Comparison of ENCODE assay signal across 8 cellular contexts in the genomic region with DNA sequence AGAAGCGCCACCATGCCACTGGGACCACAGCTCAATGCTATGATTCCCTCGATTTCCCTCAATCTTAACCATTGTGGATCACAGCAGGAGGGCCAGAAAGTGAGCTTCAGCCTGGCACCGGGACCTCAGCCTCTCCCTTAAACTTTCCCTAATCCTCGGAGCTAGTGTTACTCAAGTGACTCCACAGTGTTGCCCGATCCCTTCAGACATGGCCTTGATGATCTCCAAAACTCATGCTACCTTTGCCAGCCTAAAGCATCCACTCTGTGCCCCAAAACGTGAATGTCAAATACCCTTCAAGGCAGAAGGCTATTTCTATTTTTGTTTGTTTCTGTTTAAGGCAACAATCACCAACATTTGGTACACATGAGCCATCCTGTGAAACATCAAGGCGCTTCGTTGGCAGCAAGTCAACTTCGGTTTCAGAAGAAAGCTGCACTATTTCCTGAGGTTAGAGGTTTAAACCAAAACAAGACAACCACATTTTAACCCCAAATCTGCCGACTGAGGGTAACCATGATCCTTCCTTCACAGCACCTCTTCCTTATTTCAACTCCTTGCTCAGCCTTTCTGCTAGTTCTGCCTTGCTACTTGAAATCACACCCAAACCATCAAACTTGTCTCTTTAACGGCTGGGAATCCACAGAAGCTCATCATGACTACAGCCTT.
DNase-seq lines count a peak whose midpoint lies in the region; ATAC-seq and TF ChIP-seq lines count a peak whose summit lies in the region.

No MANE protein-coding gene starts in this region.

- no peaks in the 10 kb centered on the region for H3K27me3 ChIP-seq in smooth muscle cell (ENCODE audit: low read depth)
- H3K27me3 ChIP-seq in trophoblast cell (ENCODE audit: insufficient read depth, low read length) = no peaks in the 10 kb centered on the region

- H3K9me3 ChIP-seq in smooth muscle cell (replicated peaks; ENCODE audit: low read depth) = no peaks in the 10 kb centered on the region
- no peaks in the 10 kb centered on the region for H3K9me3 ChIP-seq in trophoblast cell (ENCODE audit: insufficient read depth, low read depth, low read length)

- H3K4me1 ChIP-seq in smooth muscle cell (ENCODE audit: low read depth) = no peaks in the 10 kb centered on the region
- no peaks in the 10 kb centered on the region for H3K4me1 ChIP-seq in trophoblast cell (ENCODE audit: control insufficient read depth in 1 of 2, insufficient read depth in 2 of 2, low read length in 2 of 2)

- H2AFZ ChIP-seq in smooth muscle cell (ENCODE audit: low read depth) (no peak overlapping the region), trophoblast cell (ENCODE audit: insufficient read depth, low read length, poor library complexity) (no peak overlapping the region)

- no peak overlapping the region for H3K18ac ChIP-seq in trophoblast cell (ENCODE audit: low read length)

- H3K4ac ChIP-seq in trophoblast cell (ENCODE audit: low read depth, low read length) = no peak overlapping the region

- no peak overlapping the region for H4K8ac ChIP-seq in trophoblast cell (ENCODE audit: low read depth, low read length)

- no peaks in the 10 kb centered on the region for H4K20me1 ChIP-seq in smooth muscle cell (ENCODE audit: low read depth)

- no peak overlapping the region for H3K14ac ChIP-seq in trophoblast cell (ENCODE audit: low read length)

- CTCF ChIA-PET in activated CD8-positive, alpha-beta T cell treated with anti-CD3 and anti-CD28 coated beads, Interleukin-2, amount 10 ng/mL, durations not matched to agents 7 days and 5 days (lab: Charles Lee) = interaction anchor here (0.9 to 5.1 kb wide), 16 partner anchors 8 to 448 kb away, joined by 3 to 42 read pairs (median 5); no protein-coding TSS in a partner anchor

- ATAC-seq in GM19372 (IDR thresholded peaks at IDR 0.05; ENCODE audit: low read depth, unreplicated experiment) = peak; percentile 73
- peak; percentile 64 for ATAC-seq in HG03280 (IDR thresholded peaks at IDR 0.05; ENCODE audit: unreplicated experiment)
- peak; percentile 83 for ATAC-seq in activated CD8-positive, alpha-beta T cell treated with anti-CD3 and anti-CD28 coated beads, Interleukin-2, amount 10 ng/mL, durations not matched to agents 7 days and 5 days
- peak; percentile 38 for ATAC-seq in memory B cell (ENCODE audit: low read depth)

- H2BK5ac ChIP-seq in trophoblast cell (ENCODE audit: low read depth, low read length, poor library complexity) = no peak overlapping the region

- WGBS in smooth muscle cell (ENCODE audit: low lambda C conversion rate) = 91% methylated on average over 11 of the region's 11 CpGs
- WGBS in trophoblast cell (ENCODE audit: extremely low coverage, insufficient coverage, insufficient read length) = no CpG with 5 or more reads among the region's 11 CpGs

- H3K4me2 ChIP-seq in smooth muscle cell = no peak overlapping the region
- H3K4me2 ChIP-seq in trophoblast cell (ENCODE audit: low read length) = no peak overlapping the region

- POLR2A ChIA-PET in activated CD8-positive, alpha-beta T cell treated with anti-CD3 and anti-CD28 coated beads, Interleukin-2, amount 10 ng/mL, durations not matched to agents 7 days and 5 days (lab: Charles Lee) = interaction anchor here (0.9 to 1.6 kb wide), 7 partner anchors 14 to 426 kb away, joined by 3 to 7 read pairs (median 4); no protein-coding TSS in a partner anchor

- H3K4me3 Mint-ChIP-seq in activated CD8-positive, alpha-beta T cell treated with anti-CD3 and anti-CD28 coated beads, Interleukin-2, amount 10 ng/mL, durations not matched to agents 7 days and 5 days = peak overlapping the region; percentile 50
- no peak overlapping the region for H3K4me3 Mint-ChIP-seq in memory B cell

- H2AK5ac ChIP-seq in trophoblast cell (ENCODE audit: low read length) = no peak overlapping the region

- H3K9me3 Mint-ChIP-seq in activated CD8-positive, alpha-beta T cell treated with anti-CD3 and anti-CD28 coated beads, Interleukin-2, amount 10 ng/mL, durations not matched to agents 7 days and 5 days (ENCODE audit: insufficient read depth) = no peaks in the 10 kb centered on the region
- H3K9me3 Mint-ChIP-seq in memory B cell = no peaks in the 10 kb centered on the region

- no peak overlapping the region for H3K23ac ChIP-seq in trophoblast cell (ENCODE audit: low read length)

- peak; percentile 83 for DNase-seq in activated CD8-positive, alpha-beta T cell treated with anti-CD3 and anti-CD28 coated beads, Interleukin-2, amount 10 ng/mL, durations not matched to agents 7 days and 5 days
- DNase-seq in memory B cell (ENCODE audit: low spot score in 2 of 2) (no peak), HCEC 1CT (no peak), NCI-H2196 (lab: John Stamatoyannopoulos, UW; ENCODE audit: unreplicated experiment) (no peak), smooth muscle cell (lab: John Stamatoyannopoulos, UW; ENCODE audit: unreplicated experiment) (no peak), trophoblast cell (no peak)

- no peaks in the 10 kb centered on the region for H3K36me3 ChIP-seq in smooth muscle cell (ENCODE audit: low read depth)
- H3K36me3 ChIP-seq in trophoblast cell (ENCODE audit: control insufficient read depth in 1 of 2, insufficient read depth in 2 of 2, low read length in 2 of 2) = peaks cover 3 to 7% of the 10 kb centered on the region in 2 experiments

- H3K4me1 Mint-ChIP-seq in activated CD8-positive, alpha-beta T cell treated with anti-CD3 and anti-CD28 coated beads, Interleukin-2, amount 10 ng/mL, durations not matched to agents 7 days and 5 days (ENCODE audit: low read depth) = peaks cover 47% of the 10 kb centered on the region
- H3K4me1 Mint-ChIP-seq in memory B cell = peaks cover 5% of the 10 kb centered on the region

- H2BK12ac ChIP-seq in trophoblast cell (ENCODE audit: low read length) = no peak overlapping the region

- H4K91ac ChIP-seq in trophoblast cell (ENCODE audit: low read depth, low read length) = no peak overlapping the region

- no peak overlapping the region for H3K4me3 ChIP-seq in smooth muscle cell
- H3K4me3 ChIP-seq in trophoblast cell (ENCODE audit: low read depth, low read length) = no peak overlapping the region

- no peaks in the 10 kb centered on the region for H3F3A ChIP-seq in smooth muscle cell (ENCODE audit: low read depth)

- H3K79me2 ChIP-seq in smooth muscle cell (ENCODE audit: low read depth) (no peaks in the 10 kb centered on the region), trophoblast cell (ENCODE audit: control insufficient read depth, insufficient read depth, low read length, poor library complexity) (no peaks in the 10 kb centered on the region)

- peaks cover 66% of the 10 kb centered on the region for H3K36me3 Mint-ChIP-seq in activated CD8-positive, alpha-beta T cell treated with anti-CD3 and anti-CD28 coated beads, Interleukin-2, amount 10 ng/mL, durations not matched to agents 7 days and 5 days (ENCODE audit: low read depth)
- H3K36me3 Mint-ChIP-seq in memory B cell = no peaks in the 10 kb centered on the region

- peaks cover 7% of the 10 kb centered on the region for H3K27me3 Mint-ChIP-seq in activated CD8-positive, alpha-beta T cell treated with anti-CD3 and anti-CD28 coated beads, Interleukin-2, amount 10 ng/mL, durations not matched to agents 7 days and 5 days (ENCODE audit: low read depth)
- H3K27me3 Mint-ChIP-seq in memory B cell = peaks cover 4% of the 10 kb centered on the region

- H3K9ac ChIP-seq in smooth muscle cell (ENCODE audit: low read depth) = no peak overlapping the region
- H3K9ac ChIP-seq in trophoblast cell (ENCODE audit: low read length) = no peak overlapping the region

- H3K79me1 ChIP-seq in trophoblast cell (ENCODE audit: low read length) = no peaks in the 10 kb centered on the region

- H4K12ac ChIP-seq in trophoblast cell (ENCODE audit: low read depth, low read length) = no peak overlapping the region

- TF ChIP-seq CTCF in smooth muscle cell (IDR thresholded peaks at IDR 0.05; ENCODE audit: borderline replicate concordance, insufficient read depth, poor library complexity, severe bottlenecking) = no peak

- H3K27ac ChIP-seq in smooth muscle cell (ENCODE audit: low read depth) (no peak overlapping the region), trophoblast cell (ENCODE audit: low read depth, low read length) (no peak overlapping the region)

- H3K27ac Mint-ChIP-seq in activated CD8-positive, alpha-beta T cell treated with anti-CD3 and anti-CD28 coated beads, Interleukin-2, amount 10 ng/mL, durations not matched to agents 7 days and 5 days = peak overlapping the region; percentile 73
- no peak overlapping the region for H3K27ac Mint-ChIP-seq in memory B cell

- no peak overlapping the region for H2BK120ac ChIP-seq in trophoblast cell (ENCODE audit: insufficient read depth, low read length, poor library complexity)
